ENCODE assay signal across 22 cellular contexts in genomic region chr4:85499573-85499972, GRCh38. TPM values are rescaled to one million over a fixed set of nuclear protein-coding genes. Genes with fewer than 3 reads are reported as not detected.
DNase-seq lines count a peak whose midpoint lies in the region; ATAC-seq, FAIRE-seq and TF ChIP-seq lines count a peak whose summit lies in the region.
"Had no signal": no experiment of that assay in that cellular context is flagged by ENCODE, and none has a peak within 500 bp of the region (broad histone marks: within the 10 kb centered on the region; RNA-seq: fewer than 3 reads in every experiment).

No MANE protein-coding gene starts in this region.

- intact Hi-C loops in left ventricle myocardium inferior (cut with micrococcal nuclease) (no loop called here), right cardiac atrium (cut with DNase I) (loop anchor here in 1 of 4 donors (10.0 kb wide), 1 partner anchor 235 kb away; no protein-coding TSS in a partner anchor)

- no peaks in the 10 kb centered on the region for H3K9me2 ChIP-seq in SU-DHL-6 (replicated peaks; ENCODE audit: insufficient read depth, low read length)

- no peak for TF ChIP-seq POLR2A in H54 (IDR thresholded peaks at IDR 0.05; ENCODE audit: low read depth, low read length)

- H3K79me2 ChIP-seq in SU-DHL-6 (ENCODE audit: insufficient read depth, low read length): peaks cover 51% of the 10 kb centered on the region

- no peaks in the 10 kb centered on the region for H3F3A ChIP-seq in SU-DHL-6 (ENCODE audit: insufficient read depth)

- WGBS in right cardiac atrium: 90% methylated on average over 3 of the region's 3 CpGs

- no peak for FAIRE-seq in H54 (lab: Jason Lieb, UNC)

- no peak overlapping the region for H2AFZ ChIP-seq in SU-DHL-6 (ENCODE audit: low read depth, low read length, severe bottlenecking)

- H3K4me2 ChIP-seq in SU-DHL-6 (ENCODE audit: low read depth, low read length, poor library complexity, severe bottlenecking): peak overlapping the region; percentile 15

- H3K4me1 ChIP-seq in left ventricle myocardium inferior: peaks cover 40% of the 10 kb centered on the region
- peaks cover 11% of the 10 kb centered on the region for H3K4me1 ChIP-seq in right cardiac atrium (ENCODE audit: control insufficient read depth, insufficient read depth, low read length)
- peaks cover 30 to 37% of the 10 kb centered on the region in 2 experiments for H3K4me1 ChIP-seq in neutrophil (ENCODE audit: control insufficient read depth in 1 of 2, insufficient read depth in 1 of 2, low read depth in 1 of 2, low read length in 1 of 2)
- H3K4me1 ChIP-seq: BE2C had no signal

- no peaks in the 10 kb centered on the region for H4K20me1 ChIP-seq in SU-DHL-6 (ENCODE audit: low read depth, low read length)

- DNase-seq in left ventricle myocardium inferior (no peak), right cardiac atrium (no peak), foreskin fibroblast (no peak), GM10266 (ENCODE audit: extremely low spot score) (no peak), H54 (ENCODE audit: insufficient read length, low spot score) (no peak)
- no peak for DNase-seq in activated CD8-positive, alpha-beta memory T cell treated with anti-CD3 and anti-CD28 coated beads, Interleukin-2, amount 50 U/mL, for 48 hours
- DNase-seq: BE2C; CD4-positive, CD25-positive, alpha-beta regulatory T cell; COR-L47; GDM1; GOT3; KG1; NCI-H1417 treated with DMSO at 0.1 percent for 48 hours; NCI-H187 treated with DMSO at 0.1 percent for 48 hours; NCI-H2227 treated with DMSO at 0.1 percent for 48 hours; NCI-H510A treated with DMSO at 0.1 percent for 48 hours; NCI-H774; PC-3; SJCRH30 had no signal

- peaks cover 4% of the 10 kb centered on the region for H3K9me3 ChIP-seq in left ventricle myocardium inferior (replicated peaks)
- H3K9me3 ChIP-seq in right cardiac atrium (ENCODE audit: control insufficient read depth, low read length): no peaks in the 10 kb centered on the region
- no peaks in the 10 kb centered on the region for H3K9me3 ChIP-seq in SU-DHL-6 (ENCODE audit: insufficient read depth, low read length)
- no peaks in the 10 kb centered on the region for H3K9me3 ChIP-seq in neutrophil
- H3K9me3 ChIP-seq: BE2C, SJCRH30 had no signal

- no peak for TF ChIP-seq CTCF in left ventricle myocardium inferior (IDR thresholded peaks at IDR 0.05; ENCODE audit: borderline replicate concordance)
- TF ChIP-seq CTCF in SU-DHL-6 (IDR thresholded peaks at IDR 0.05; ENCODE audit: insufficient read depth, low read length, poor library complexity, severe bottlenecking): no peak
- no peak for TF ChIP-seq CTCF in neutrophil (IDR thresholded peaks at IDR 0.05)
- no peak for TF ChIP-seq CTCF in foreskin fibroblast (IDR thresholded peaks at IDR 0.05; ENCODE audit: low read depth, low read length)
- TF ChIP-seq CTCF in GM10266 (IDR thresholded peaks at IDR 0.05; ENCODE audit: control insufficient read depth, insufficient read depth, low read depth, missing control alignments): no peak

- H3K27ac ChIP-seq in left ventricle myocardium inferior (replicated peaks) (peak overlapping the region; percentile 37), right cardiac atrium (ENCODE audit: low read length) (no peak overlapping the region), SU-DHL-6 (ENCODE audit: low read depth, low read length) (no peak overlapping the region), neutrophil (peak overlapping the region; percentile 74)
- H3K27ac ChIP-seq: 22Rv1, SJCRH30 had no signal

- no peak overlapping the region for H3K4me3 ChIP-seq in left ventricle myocardium inferior
- no peak overlapping the region for H3K4me3 ChIP-seq in right cardiac atrium (ENCODE audit: low read length)
- H3K4me3 ChIP-seq in SU-DHL-6 (ENCODE audit: insufficient read depth, low read length, poor library complexity, severe bottlenecking): no peak overlapping the region
- no peak overlapping the region for H3K4me3 ChIP-seq in neutrophil (ENCODE audit: low read depth in 1 of 2, low read length in 1 of 2)
- H3K4me3 ChIP-seq in foreskin fibroblast (ENCODE audit: low read depth in 1 of 2, low read length in 2 of 2): no peak overlapping the region
- H3K4me3 ChIP-seq: SJCRH30 had no signal

- no peak overlapping the region for H3K9ac ChIP-seq in SU-DHL-6 (ENCODE audit: low read length)

- H3K36me3 ChIP-seq in left ventricle myocardium inferior (no peaks in the 10 kb centered on the region), SU-DHL-6 (ENCODE audit: low read length) (no peaks in the 10 kb centered on the region), neutrophil (no peaks in the 10 kb centered on the region)
- H3K36me3 ChIP-seq: BE2C had no signal

- H3K27me3 ChIP-seq in left ventricle myocardium inferior (ENCODE audit: low read depth): no peaks in the 10 kb centered on the region
- H3K27me3 ChIP-seq in right cardiac atrium (ENCODE audit: control insufficient read depth, insufficient read depth): no peaks in the 10 kb centered on the region
- H3K27me3 ChIP-seq in SU-DHL-6 (ENCODE audit: low read length): no peaks in the 10 kb centered on the region
- H3K27me3 ChIP-seq in neutrophil: no peaks in the 10 kb centered on the region
- H3K27me3 ChIP-seq: BE2C, SJCRH30 had no signal

- no peak for ATAC-seq in right cardiac atrium
- ATAC-seq: PC-3 had no signal

RNA-seq across cellular contexts. Expression of gene ARHGAP24, which starts 24.6 kb away (rescaled TPM):
- total RNA-seq in left ventricle myocardium inferior: 13.7 TPM
- 10 to 100 TPM; 36.5 to 49.3 (median 39.3) TPM for total RNA-seq in right cardiac atrium
- polyA plus RNA-seq in right cardiac atrium: 16.7 TPM
- total RNA-seq: CD4-positive, CD25-positive, alpha-beta regulatory T cell had no signal

Comparison
In these comparisons a context has a peak if more than half of its experiments do, and no peak if none do; other contexts are left out.
1. H3K27ac ChIP-seq: peak in left ventricle myocardium inferior (single experiment) and neutrophil (single experiment); none in right cardiac atrium (single experiment) and SU-DHL-6 (single experiment).